Comparison of ENCODE assay signal across 9 cellular contexts in the genomic region with DNA sequence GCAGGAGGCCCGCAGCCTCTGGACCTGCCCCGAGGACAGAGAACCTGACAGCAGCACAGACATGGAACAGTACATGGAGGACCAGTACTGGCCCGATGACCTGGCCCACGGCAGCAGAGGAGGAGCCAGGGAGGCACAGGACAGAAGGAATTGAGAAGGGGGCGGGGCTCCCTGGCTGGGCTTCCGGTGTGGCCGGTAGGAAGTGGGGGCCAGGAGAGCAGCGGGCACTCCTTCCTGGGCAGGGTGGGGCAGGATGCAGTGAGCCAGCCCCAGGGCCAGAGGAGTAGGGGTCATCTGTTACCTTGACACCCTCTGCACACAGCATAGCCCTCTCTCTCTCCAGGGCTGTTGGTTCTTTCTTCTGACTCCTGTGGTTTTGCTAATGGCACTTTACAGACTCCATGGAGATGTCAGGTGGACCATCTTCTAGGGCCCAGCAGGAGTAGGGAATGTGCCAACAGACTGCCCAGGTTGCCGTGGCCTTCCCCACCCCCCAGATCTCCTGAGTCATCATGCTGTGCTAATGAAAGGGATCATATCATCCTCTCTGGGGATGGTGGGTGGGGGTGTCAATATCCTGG. TPM values are rescaled to one million over a fixed set of nuclear protein-coding genes. Genes with fewer than 3 reads are reported as not detected.
A peak's percentile ranks its signal among the peaks of the same experiment; 100 is the strongest.
DNase-seq lines count a peak whose midpoint lies in the region; TF ChIP-seq lines count a peak whose summit lies in the region.
"Had no signal": no experiment of that assay in that cellular context is flagged by ENCODE, and none has a peak within 500 bp of the region (broad histone marks: within the 10 kb centered on the region; RNA-seq: fewer than 3 reads in every experiment).

No MANE protein-coding gene starts in this region.

- H3K9me3 Mint-ChIP-seq in activated T-helper 1 cell treated with anti-CD3 and anti-CD28 coated beads, Interleukin-12 subunit alpha, Interleukin-12 subunit beta, Interleukin-2, Interleukin-4 antibody, amounts not matched to agents 30 ng/mL and 10 ng/mL and 1 ng/mL, durations not matched to agents 14 hours and 24 hours and 36 hours = no peaks in the 10 kb centered on the region
- H3K9me3 Mint-ChIP-seq in type B pancreatic cell = no peaks in the 10 kb centered on the region

- H3K36me3 Mint-ChIP-seq in activated T-helper 1 cell treated with anti-CD3 and anti-CD28 coated beads, Interleukin-12 subunit alpha, Interleukin-12 subunit beta, Interleukin-2, Interleukin-4 antibody, amounts not matched to agents 30 ng/mL and 10 ng/mL and 1 ng/mL, durations not matched to agents 14 hours and 24 hours and 36 hours (ENCODE audit: low read depth) = peaks cover 78% of the 10 kb centered on the region
- peaks cover 21% of the 10 kb centered on the region for H3K36me3 Mint-ChIP-seq in type B pancreatic cell

- TF ChIP-seq CTCF in type B pancreatic cell (conservative IDR thresholded peaks at IDR 0.05) = no peak

- H3K4me1 Mint-ChIP-seq in activated T-helper 1 cell treated with anti-CD3 and anti-CD28 coated beads, Interleukin-12 subunit alpha, Interleukin-12 subunit beta, Interleukin-2, Interleukin-4 antibody, amounts not matched to agents 30 ng/mL and 10 ng/mL and 1 ng/mL, durations not matched to agents 14 hours and 24 hours and 36 hours (ENCODE audit: low read depth) = peaks cover 83% of the 10 kb centered on the region
- peaks cover 7% of the 10 kb centered on the region for H3K4me1 Mint-ChIP-seq in type B pancreatic cell (ENCODE audit: unreplicated experiment)

- DNase-seq in activated effector memory CD4-positive, alpha-beta T cell treated with anti-CD3 and anti-CD28 coated beads, Interleukin-2, amount 50 U/mL, for 16 hours = peak; percentile 73
- no peak for DNase-seq in activated effector memory CD4-positive, alpha-beta T cell treated with Interleukin-2 at 50 U/mL for 16 hours
- no peak for DNase-seq in activated T-helper 1 cell treated with anti-CD3 and anti-CD28 coated beads, Interleukin-12 subunit alpha, Interleukin-12 subunit beta, Interleukin-2, Interleukin-4 antibody, amounts not matched to agents 30 ng/mL and 10 ng/mL and 1 ng/mL, durations not matched to agents 14 hours and 24 hours and 36 hours (ENCODE audit: low spot score)
- DNase-seq in kidney tubule cell (ENCODE audit: low spot score) = peak; percentile 28
- no peak for DNase-seq in type B pancreatic cell (ENCODE audit: extremely low spot score, unreplicated experiment)
- no peak for DNase-seq in NCI-H510A (lab: John Stamatoyannopoulos, UW)
- DNase-seq in DMS53 (lab: John Stamatoyannopoulos, UW) = no peak
- no peak for DNase-seq in NCI-H1436 treated with DMSO at 0.1 percent for 48 hours (lab: John Stamatoyannopoulos, UW)
- DNase-seq: Caco-2 had no signal

- no peaks in the 10 kb centered on the region for H3K27me3 Mint-ChIP-seq in activated T-helper 1 cell treated with anti-CD3 and anti-CD28 coated beads, Interleukin-12 subunit alpha, Interleukin-12 subunit beta, Interleukin-2, Interleukin-4 antibody, amounts not matched to agents 30 ng/mL and 10 ng/mL and 1 ng/mL, durations not matched to agents 14 hours and 24 hours and 36 hours (ENCODE audit: insufficient read depth)
- H3K27me3 Mint-ChIP-seq in type B pancreatic cell = no peaks in the 10 kb centered on the region

- H3K4me3 Mint-ChIP-seq in activated T-helper 1 cell treated with anti-CD3 and anti-CD28 coated beads, Interleukin-12 subunit alpha, Interleukin-12 subunit beta, Interleukin-2, Interleukin-4 antibody, amounts not matched to agents 30 ng/mL and 10 ng/mL and 1 ng/mL, durations not matched to agents 14 hours and 24 hours and 36 hours = peak overlapping the region; percentile 76
- no peak overlapping the region for H3K4me3 Mint-ChIP-seq in type B pancreatic cell

- intact Hi-C loops in activated T-helper 1 cell treated with anti-CD3 and anti-CD28 coated beads, Interleukin-12 subunit alpha, Interleukin-12 subunit beta, Interleukin-2, Interleukin-4 antibody, amounts not matched to agents 30 ng/mL and 10 ng/mL and 1 ng/mL, durations not matched to agents 14 hours and 24 hours and 36 hours (cut with micrococcal nuclease) = no loop called here

- peak overlapping the region; percentile 83 for H3K27ac Mint-ChIP-seq in activated T-helper 1 cell treated with anti-CD3 and anti-CD28 coated beads, Interleukin-12 subunit alpha, Interleukin-12 subunit beta, Interleukin-2, Interleukin-4 antibody, amounts not matched to agents 30 ng/mL and 10 ng/mL and 1 ng/mL, durations not matched to agents 14 hours and 24 hours and 36 hours
- peak overlapping the region; percentile 77 for H3K27ac Mint-ChIP-seq in type B pancreatic cell

RNA-seq across cellular contexts. Expression of a gene that starts 8.6 kb away (rescaled TPM):
- total RNA-seq in activated T-helper 1 cell treated with anti-CD3 and anti-CD28 coated beads, Interleukin-12 subunit alpha, Interleukin-12 subunit beta, Interleukin-2, Interleukin-4 antibody, amounts not matched to agents 30 ng/mL and 10 ng/mL and 1 ng/mL, durations not matched to agents 14 hours and 24 hours and 36 hours = 31.2 and 34.9 TPM in 2 replicates
- 4.9 and 7.9 TPM in 2 replicates for total RNA-seq in type B pancreatic cell (ENCODE audit: low replicate concordance)

RNA-seq across cellular contexts. Expression of a gene that starts 9.1 kb away (rescaled TPM):
- total RNA-seq in activated T-helper 1 cell treated with anti-CD3 and anti-CD28 coated beads, Interleukin-12 subunit alpha, Interleukin-12 subunit beta, Interleukin-2, Interleukin-4 antibody, amounts not matched to agents 30 ng/mL and 10 ng/mL and 1 ng/mL, durations not matched to agents 14 hours and 24 hours and 36 hours = 74.2 and 76.4 TPM in 2 replicates
- total RNA-seq in type B pancreatic cell (ENCODE audit: low replicate concordance) = 48.9 and 62.9 TPM in 2 replicates

Comparison
In these comparisons a context has a peak if more than half of its experiments do, and no peak if none do; other contexts are left out.
1. DNase-seq: peak in activated effector memory CD4-positive, alpha-beta T cell treated with anti-CD3 and anti-CD28 coated beads, Interleukin-2, amount 50 U/mL, for 16 hours (single experiment) and kidney tubule cell (single experiment); none in activated effector memory CD4-positive, alpha-beta T cell treated with Interleukin-2 at 50 U/mL for 16 hours (single experiment), activated T-helper 1 cell treated with anti-CD3 and anti-CD28 coated beads, Interleukin-12 subunit alpha, Interleukin-12 subunit beta, Interleukin-2, Interleukin-4 antibody, amounts not matched to agents 30 ng/mL and 10 ng/mL and 1 ng/mL, durations not matched to agents 14 hours and 24 hours and 36 hours (single experiment), type B pancreatic cell (single experiment), NCI-H510A (single experiment), DMS53 (single experiment) and NCI-H1436 treated with DMSO at 0.1 percent for 48 hours (single experiment).